ENCODE assay signal across 22 cellular contexts in the genomic region with DNA sequence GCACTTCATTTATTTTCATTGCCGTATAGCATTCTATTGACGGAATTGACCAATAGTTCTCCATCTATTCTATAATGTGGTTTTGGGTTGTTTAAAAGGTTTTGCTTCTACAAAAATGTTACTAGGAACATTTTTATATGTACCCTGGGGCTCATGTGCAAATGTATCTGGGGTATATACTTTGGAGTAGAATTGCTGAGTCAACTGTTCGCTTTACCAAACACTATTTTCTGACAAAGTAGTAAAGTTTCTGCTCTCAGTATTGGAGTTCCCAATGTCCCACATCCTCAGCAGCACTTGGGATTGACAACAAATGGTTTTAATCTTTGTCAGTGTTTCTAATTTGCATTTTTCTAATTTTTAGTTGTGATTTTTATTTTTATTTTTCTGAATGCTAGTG.
A peak's percentile ranks its signal among the peaks of the same experiment; 100 is the strongest.
DNase-seq lines count a peak whose midpoint lies in the region; ATAC-seq, FAIRE-seq and TF ChIP-seq lines count a peak whose summit lies in the region.
"Had no signal": no experiment of that assay in that cellular context is flagged by ENCODE, and none has a peak within 500 bp of the region (broad histone marks: within the 10 kb centered on the region; RNA-seq: fewer than 3 reads in every experiment).

No MANE protein-coding gene starts in this region.

- peaks cover 8% of the 10 kb centered on the region for H3K36me3 Mint-ChIP-seq in nephron progenitor cell (ENCODE audit: low read depth)
- no peaks in the 10 kb centered on the region for H3K36me3 Mint-ChIP-seq in CD8-positive, alpha-beta T cell
- H3K36me3 Mint-ChIP-seq: CD4-positive, alpha-beta memory T cell had no signal

- H3K27ac ChIP-seq in A549 (no peak overlapping the region), IMR-90 (ENCODE audit: insufficient read depth, low read length) (no peak overlapping the region), mesendoderm (ENCODE audit: low read depth, low read length) (no peak overlapping the region)
- no peak overlapping the region for H3K27ac ChIP-seq in CD8-positive, alpha-beta T cell (ENCODE audit: low read depth, low read length)
- H3K27ac ChIP-seq: GM23248 had no signal

- H3K9me3 ChIP-seq in A549 (no peaks in the 10 kb centered on the region; the same call in 2 of the 3 replicates), IMR-90 (ENCODE audit: control insufficient read depth, insufficient read depth, low read length) (peaks cover 14% of the 10 kb centered on the region)
- no peaks in the 10 kb centered on the region for H3K9me3 ChIP-seq in CD8-positive, alpha-beta T cell (ENCODE audit: low read length)

- H3K4me1 Mint-ChIP-seq in nephron progenitor cell: peaks cover 32% of the 10 kb centered on the region
- H3K4me1 Mint-ChIP-seq in CD8-positive, alpha-beta T cell (ENCODE audit: low read depth): no peaks in the 10 kb centered on the region
- H3K4me1 Mint-ChIP-seq: CD4-positive, alpha-beta memory T cell had no signal

- no peak overlapping the region for H2BK20ac ChIP-seq in IMR-90 (ENCODE audit: low read depth, low read length)

- no peak overlapping the region for H2BK15ac ChIP-seq in IMR-90 (ENCODE audit: low read depth, low read length)
- H2BK15ac ChIP-seq in mesendoderm (replicated peaks; ENCODE audit: low read depth): no peak overlapping the region

- no peaks in the 10 kb centered on the region for H3K9me1 ChIP-seq in IMR-90 (ENCODE audit: insufficient read depth, low read length)

- H3K4me2 ChIP-seq in A549: no peak overlapping the region
- H3K4me2 ChIP-seq in IMR-90 (ENCODE audit: low read depth, low read length): no peak overlapping the region
- H3K4me2 ChIP-seq in mesendoderm (ENCODE audit: low read length): no peak overlapping the region

- peak overlapping the region; percentile 14 for H3K27ac Mint-ChIP-seq in nephron progenitor cell
- no peak overlapping the region for H3K27ac Mint-ChIP-seq in CD8-positive, alpha-beta T cell
- H3K27ac Mint-ChIP-seq: CD4-positive, alpha-beta memory T cell had no signal

- H3K9ac ChIP-seq in IMR-90 (ENCODE audit: low read depth, low read length) (no peak overlapping the region), mesendoderm (ENCODE audit: low read length) (no peak overlapping the region)
- H3K9ac ChIP-seq: GM23248 had no signal

- no peak for TF ChIP-seq EP300 in A549 (IDR thresholded peaks at IDR 0.05)

- BruUV-seq in IMR-90 (replicated peaks; lab: Mats Ljungman, UMichigan): no TSS peak

- H3K56ac ChIP-seq in IMR-90 (ENCODE audit: extremely low read depth, insufficient read depth, low read length): no peak overlapping the region
- peak overlapping the region; percentile 17 for H3K56ac ChIP-seq in mesendoderm (ENCODE audit: low read length)

- TF ChIP-seq CTCF in A549 (IDR thresholded peaks at IDR 0.05) (no peak), IMR-90 (conservative IDR thresholded peaks at IDR 0.05; ENCODE audit: low read depth, low read length) (no peak), nephron progenitor cell (IDR thresholded peaks at IDR 0.05) (no peak)
- TF ChIP-seq CTCF in CD8-positive, alpha-beta T cell (IDR thresholded peaks at IDR 0.05): no peak

- H3K23ac ChIP-seq in IMR-90 (ENCODE audit: low read depth, low read length) (no peak overlapping the region), mesendoderm (ENCODE audit: low read length) (no peak overlapping the region)

- H4K20me1 ChIP-seq in IMR-90 (ENCODE audit: insufficient read depth, low read length): no peaks in the 10 kb centered on the region

- no peaks in the 10 kb centered on the region for H3K27me3 ChIP-seq in IMR-90 (ENCODE audit: control insufficient read depth, insufficient read depth, low read length)
- H3K27me3 ChIP-seq in mesendoderm (ENCODE audit: insufficient read depth, low read length, poor library complexity): no peaks in the 10 kb centered on the region
- no peaks in the 10 kb centered on the region for H3K27me3 ChIP-seq in CD8-positive, alpha-beta T cell (ENCODE audit: insufficient read depth, low read length)

- WGBS in A549 (ENCODE audit: missing lambda C conversion rate): 65% methylated on average over 3 of the region's 3 CpGs
- WGBS in IMR-90 (ENCODE audit: extremely low coverage in 2 of 2, insufficient read length in 1 of 2), 2 experiments: no CpG with 5 or more reads among the region's 3 CpGs
- no CpG with 5 or more reads among the region's 3 CpGs for WGBS in mesendoderm (ENCODE audit: extremely low coverage, insufficient coverage, low lambda C conversion rate)

- H2AFZ ChIP-seq in IMR-90 (replicated peaks; ENCODE audit: low read length, poor library complexity): no peak overlapping the region
- H2AFZ ChIP-seq: GM23248 had no signal

- H2BK5ac ChIP-seq in IMR-90 (ENCODE audit: low read depth, low read length, poor library complexity, severe bottlenecking): no peak overlapping the region
- H2BK5ac ChIP-seq in mesendoderm (ENCODE audit: low read length): no peak overlapping the region

- H4K8ac ChIP-seq in IMR-90 (ENCODE audit: low read depth in 2 of 2, low read length in 2 of 2): no peak overlapping the region
- no peak overlapping the region for H4K8ac ChIP-seq in mesendoderm (ENCODE audit: low read depth, low read length)

- no peak for TF ChIP-seq POLR2A in A549 (IDR thresholded peaks at IDR 0.05; ENCODE audit: low read length)
- no peak for TF ChIP-seq POLR2A in IMR-90 (IDR thresholded peaks at IDR 0.05; ENCODE audit: low read depth, low read length)

- H3K14ac ChIP-seq in IMR-90 (replicated peaks; ENCODE audit: low read depth, low read length): no peak overlapping the region

- intact Hi-C loops in IMR-90 (cut with micrococcal nuclease): no loop called here
- intact Hi-C loops in CD8-positive, alpha-beta T cell (cut with DNase I, micrococcal nuclease): no loop called here

- H3K36me3 ChIP-seq in IMR-90 (ENCODE audit: control insufficient read depth, insufficient read depth, low read length): no peaks in the 10 kb centered on the region
- no peaks in the 10 kb centered on the region for H3K36me3 ChIP-seq in mesendoderm (ENCODE audit: control insufficient read depth, insufficient read depth, low read length)
- H3K36me3 ChIP-seq in CD8-positive, alpha-beta T cell (ENCODE audit: insufficient read depth, low read length): no peaks in the 10 kb centered on the region

- no peaks in the 10 kb centered on the region for H3K79me1 ChIP-seq in IMR-90 (ENCODE audit: low read depth in 1 of 2, low read length in 2 of 2)
- H3K79me1 ChIP-seq in mesendoderm (ENCODE audit: low read length): no peaks in the 10 kb centered on the region

- DNase-seq in A549 (ENCODE audit: low read depth in 1 of 2, low spot score in 1 of 2) (no peak), IMR-90 (no peak), mesendoderm (no peak), nephron progenitor cell (no peak), NCI-H1436 (lab: John Stamatoyannopoulos, UW) (no peak)
- DNase-seq in CD8-positive, alpha-beta T cell: no peak
- DNase-seq: 8988T; C1 segment of cervical spinal cord; CD4-positive, alpha-beta memory T cell; DMS 273 treated with DMSO at 0.1 percent for 48 hours; DMS79; EL; GDM1; GM23248; H7; HCEC 1CT had no signal

- H3K4me1 ChIP-seq in A549 (no peaks in the 10 kb centered on the region), IMR-90 (ENCODE audit: control insufficient read depth, insufficient read depth, low read length) (no peaks in the 10 kb centered on the region), mesendoderm (ENCODE audit: control insufficient read depth, low read depth, low read length) (no peaks in the 10 kb centered on the region)
- H3K4me1 ChIP-seq in CD8-positive, alpha-beta T cell (ENCODE audit: insufficient read depth, low read length): no peaks in the 10 kb centered on the region

- H3K4me3 Mint-ChIP-seq in nephron progenitor cell: no peak overlapping the region
- no peak overlapping the region for H3K4me3 Mint-ChIP-seq in CD8-positive, alpha-beta T cell
- H3K4me3 Mint-ChIP-seq: CD4-positive, alpha-beta memory T cell had no signal

- TF ChIP-seq RAD21 in A549 (conservative IDR thresholded peaks at IDR 0.05 in 1 of 2, IDR thresholded peaks at IDR 0.05 in 1 of 2) (no peak), IMR-90 (IDR thresholded peaks at IDR 0.05; ENCODE audit: low read length) (no peak)

- H2BK120ac ChIP-seq in IMR-90 (ENCODE audit: low read depth, low read length): no peak overlapping the region
- no peak overlapping the region for H2BK120ac ChIP-seq in mesendoderm (ENCODE audit: low read depth, low read length)

- H4K91ac ChIP-seq in IMR-90 (ENCODE audit: insufficient read depth, low read depth, low read length): no peak overlapping the region

- H3K79me2 ChIP-seq in mesendoderm (ENCODE audit: control insufficient read depth, insufficient read depth, low read length): no peaks in the 10 kb centered on the region

- H4K5ac ChIP-seq in IMR-90 (ENCODE audit: low read depth, low read length): no peak overlapping the region
- no peak overlapping the region for H4K5ac ChIP-seq in mesendoderm (ENCODE audit: low read length)

- H3K4ac ChIP-seq in IMR-90 (ENCODE audit: low read depth, low read length) (no peak overlapping the region), mesendoderm (ENCODE audit: low read depth, low read length) (no peak overlapping the region)

- no peak overlapping the region for H2AK9ac ChIP-seq in IMR-90 (replicated peaks; ENCODE audit: low read depth, low read length, poor library complexity)

- FAIRE-seq in A549 (lab: Jason Lieb, UNC): no peak
- FAIRE-seq: D721Med, GM12891, GM19239, H1 had no signal

- H2AK5ac ChIP-seq in IMR-90 (ENCODE audit: low read depth, low read length): no peak overlapping the region
- no peak overlapping the region for H2AK5ac ChIP-seq in mesendoderm (ENCODE audit: low read length)

- CTCF ChIA-PET in A549 (lab: Yijun Ruan, JAX): no interaction called here
- CTCF ChIA-PET in IMR-90 (lab: Yijun Ruan, JAX): no interaction called here
- CTCF ChIA-PET in CD8-positive, alpha-beta T cell (lab: Charles Lee): no interaction called here

- H3K4me3 ChIP-seq in A549 (no peak overlapping the region), IMR-90 (ENCODE audit: insufficient read depth, low read depth, low read length) (no peak overlapping the region), mesendoderm (ENCODE audit: low read length) (no peak overlapping the region)
- H3K4me3 ChIP-seq in CD8-positive, alpha-beta T cell (ENCODE audit: low read depth, low read length): no peak overlapping the region
- H3K4me3 ChIP-seq: GM23248 had no signal

- no peaks in the 10 kb centered on the region for H3K27me3 Mint-ChIP-seq in nephron progenitor cell (ENCODE audit: low read depth, poor library complexity)
- H3K27me3 Mint-ChIP-seq in CD8-positive, alpha-beta T cell (ENCODE audit: low read depth): no peaks in the 10 kb centered on the region
- H3K27me3 Mint-ChIP-seq: CD4-positive, alpha-beta memory T cell had no signal

- POLR2A ChIA-PET in A549 (lab: Yijun Ruan, JAX) (no interaction called here), IMR-90 (lab: Charles Lee; ENCODE audit: unreplicated experiment) (no interaction called here)
- POLR2A ChIA-PET in CD8-positive, alpha-beta T cell (lab: Charles Lee): no interaction called here

- dilution Hi-C loops in IMR-90 (cut with HindIII; ENCODE audit: low sequenced_read_pairs, unreplicated experiment): no loop called here

- no peak for ATAC-seq in A549
- ATAC-seq in IMR-90 (ENCODE audit: low read depth): no peak
- no peak for ATAC-seq in HG03432 (IDR thresholded peaks at IDR 0.05; ENCODE audit: unreplicated experiment)
- no peak for ATAC-seq in CD8-positive, alpha-beta T cell
- ATAC-seq in GM18909 (IDR thresholded peaks at IDR 0.05; ENCODE audit: poor library complexity, unreplicated experiment): no peak

- in situ Hi-C loops in IMR-90 (cut with MboI; ENCODE audit: low sequenced_read_pairs): no loop called here

- H3K9me3 Mint-ChIP-seq in nephron progenitor cell: peaks cover 20% of the 10 kb centered on the region
- no peaks in the 10 kb centered on the region for H3K9me3 Mint-ChIP-seq in CD8-positive, alpha-beta T cell

- H3K18ac ChIP-seq in IMR-90 (ENCODE audit: low read depth, low read length) (no peak overlapping the region), mesendoderm (ENCODE audit: low read length) (peak overlapping the region; percentile 16)
